In the genomic region with DNA sequence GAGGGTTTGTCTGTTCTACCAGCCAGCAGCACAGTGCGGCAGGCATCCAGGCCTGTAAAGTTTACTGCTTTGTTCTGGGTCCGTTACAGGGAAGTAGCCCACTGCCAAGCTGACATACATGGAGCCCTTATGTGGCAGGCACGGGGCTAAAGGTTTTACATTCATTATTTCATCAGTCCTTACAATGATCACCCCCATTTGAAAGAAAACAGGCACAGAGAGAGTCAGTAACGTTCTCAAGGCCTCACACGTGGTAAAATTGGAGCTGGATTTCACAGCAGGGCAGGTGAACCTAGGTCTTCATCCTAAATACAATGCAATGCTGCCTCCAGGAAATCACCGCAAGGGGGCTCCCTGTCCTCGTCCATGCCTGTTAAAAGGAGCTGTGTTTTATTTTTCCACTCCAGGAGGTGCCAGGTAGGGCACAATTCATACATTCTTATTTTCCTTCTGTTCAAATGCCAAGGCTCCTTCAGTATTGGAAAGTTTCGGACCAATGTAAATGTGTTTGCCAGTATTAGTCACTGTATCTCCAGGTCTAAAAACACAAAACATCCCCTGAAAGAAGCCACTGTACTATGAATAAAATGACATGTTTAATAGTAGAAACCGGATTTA, we compare ENCODE assay signal across 1 cellular context.
TF ChIP-seq lines count a peak whose summit lies in the region.

No MANE protein-coding gene starts in this region.

TF ChIP-seq in GM23338, 12 proteins besides CTCF, POLR2A, EP300 and RAD21 (continued from another document):
- TF ChIP-seq, protein P1, sequence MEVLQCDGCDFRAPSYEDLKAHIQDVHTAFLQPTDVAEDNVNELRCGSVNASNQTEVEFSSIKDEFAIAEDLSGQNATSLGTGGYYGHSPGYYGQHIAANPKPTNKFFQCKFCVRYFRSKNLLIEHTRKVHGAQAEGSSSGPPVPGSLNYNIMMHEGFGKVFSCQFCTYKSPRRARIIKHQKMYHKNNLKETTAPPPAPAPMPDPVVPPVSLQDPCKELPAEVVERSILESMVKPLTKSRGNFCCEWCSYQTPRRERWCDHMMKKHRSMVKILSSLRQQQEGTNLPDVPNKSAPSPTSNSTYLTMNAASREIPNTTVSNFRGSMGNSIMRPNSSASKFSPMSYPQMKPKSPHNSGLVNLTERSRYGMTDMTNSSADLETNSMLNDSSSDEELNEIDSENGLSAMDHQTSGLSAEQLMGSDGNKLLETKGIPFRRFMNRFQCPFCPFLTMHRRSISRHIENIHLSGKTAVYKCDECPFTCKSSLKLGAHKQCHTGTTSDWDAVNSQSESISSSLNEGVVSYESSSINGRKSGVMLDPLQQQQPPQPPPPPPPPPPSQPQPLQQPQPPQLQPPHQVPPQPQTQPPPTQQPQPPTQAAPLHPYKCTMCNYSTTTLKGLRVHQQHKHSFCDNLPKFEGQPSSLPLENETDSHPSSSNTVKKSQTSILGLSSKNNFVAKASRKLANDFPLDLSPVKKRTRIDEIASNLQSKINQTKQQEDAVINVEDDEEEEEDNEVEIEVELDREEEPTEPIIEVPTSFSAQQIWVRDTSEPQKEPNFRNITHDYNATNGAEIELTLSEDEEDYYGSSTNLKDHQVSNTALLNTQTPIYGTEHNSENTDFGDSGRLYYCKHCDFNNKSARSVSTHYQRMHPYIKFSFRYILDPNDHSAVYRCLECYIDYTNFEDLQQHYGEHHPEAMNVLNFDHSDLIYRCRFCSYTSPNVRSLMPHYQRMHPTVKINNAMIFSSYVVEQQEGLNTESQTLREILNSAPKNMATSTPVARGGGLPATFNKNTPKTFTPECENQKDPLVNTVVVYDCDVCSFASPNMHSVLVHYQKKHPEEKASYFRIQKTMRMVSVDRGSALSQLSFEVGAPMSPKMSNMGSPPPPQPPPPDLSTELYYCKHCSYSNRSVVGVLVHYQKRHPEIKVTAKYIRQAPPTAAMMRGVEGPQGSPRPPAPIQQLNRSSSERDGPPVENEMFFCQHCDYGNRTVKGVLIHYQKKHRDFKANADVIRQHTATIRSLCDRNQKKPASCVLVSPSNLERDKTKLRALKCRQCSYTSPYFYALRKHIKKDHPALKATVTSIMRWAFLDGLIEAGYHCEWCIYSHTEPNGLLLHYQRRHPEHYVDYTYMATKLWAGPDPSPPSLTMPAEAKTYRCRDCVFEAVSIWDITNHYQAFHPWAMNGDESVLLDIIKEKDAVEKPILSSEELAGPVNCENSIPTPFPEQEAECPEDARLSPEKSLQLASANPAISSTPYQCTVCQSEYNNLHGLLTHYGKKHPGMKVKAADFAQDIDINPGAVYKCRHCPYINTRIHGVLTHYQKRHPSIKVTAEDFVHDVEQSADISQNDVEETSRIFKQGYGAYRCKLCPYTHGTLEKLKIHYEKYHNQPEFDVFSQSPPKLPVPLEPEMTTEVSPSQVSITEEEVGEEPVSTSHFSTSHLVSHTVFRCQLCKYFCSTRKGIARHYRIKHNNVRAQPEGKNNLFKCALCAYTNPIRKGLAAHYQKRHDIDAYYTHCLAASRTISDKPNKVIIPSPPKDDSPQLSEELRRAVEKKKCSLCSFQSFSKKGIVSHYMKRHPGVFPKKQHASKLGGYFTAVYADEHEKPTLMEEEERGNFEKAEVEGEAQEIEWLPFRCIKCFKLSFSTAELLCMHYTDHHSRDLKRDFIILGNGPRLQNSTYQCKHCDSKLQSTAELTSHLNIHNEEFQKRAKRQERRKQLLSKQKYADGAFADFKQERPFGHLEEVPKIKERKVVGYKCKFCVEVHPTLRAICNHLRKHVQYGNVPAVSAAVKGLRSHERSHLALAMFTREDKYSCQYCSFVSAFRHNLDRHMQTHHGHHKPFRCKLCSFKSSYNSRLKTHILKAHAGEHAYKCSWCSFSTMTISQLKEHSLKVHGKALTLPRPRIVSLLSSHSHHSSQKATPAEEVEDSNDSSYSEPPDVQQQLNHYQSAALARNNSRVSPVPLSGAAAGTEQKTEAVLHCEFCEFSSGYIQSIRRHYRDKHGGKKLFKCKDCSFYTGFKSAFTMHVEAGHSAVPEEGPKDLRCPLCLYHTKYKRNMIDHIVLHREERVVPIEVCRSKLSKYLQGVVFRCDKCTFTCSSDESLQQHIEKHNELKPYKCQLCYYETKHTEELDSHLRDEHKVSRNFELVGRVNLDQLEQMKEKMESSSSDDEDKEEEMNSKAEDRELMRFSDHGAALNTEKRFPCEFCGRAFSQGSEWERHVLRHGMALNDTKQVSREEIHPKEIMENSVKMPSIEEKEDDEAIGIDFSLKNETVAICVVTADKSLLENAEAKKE (CRISPR knock-in tag; IDR thresholded peaks at IDR 0.05): no peak
- TF ChIP-seq, protein P2, sequence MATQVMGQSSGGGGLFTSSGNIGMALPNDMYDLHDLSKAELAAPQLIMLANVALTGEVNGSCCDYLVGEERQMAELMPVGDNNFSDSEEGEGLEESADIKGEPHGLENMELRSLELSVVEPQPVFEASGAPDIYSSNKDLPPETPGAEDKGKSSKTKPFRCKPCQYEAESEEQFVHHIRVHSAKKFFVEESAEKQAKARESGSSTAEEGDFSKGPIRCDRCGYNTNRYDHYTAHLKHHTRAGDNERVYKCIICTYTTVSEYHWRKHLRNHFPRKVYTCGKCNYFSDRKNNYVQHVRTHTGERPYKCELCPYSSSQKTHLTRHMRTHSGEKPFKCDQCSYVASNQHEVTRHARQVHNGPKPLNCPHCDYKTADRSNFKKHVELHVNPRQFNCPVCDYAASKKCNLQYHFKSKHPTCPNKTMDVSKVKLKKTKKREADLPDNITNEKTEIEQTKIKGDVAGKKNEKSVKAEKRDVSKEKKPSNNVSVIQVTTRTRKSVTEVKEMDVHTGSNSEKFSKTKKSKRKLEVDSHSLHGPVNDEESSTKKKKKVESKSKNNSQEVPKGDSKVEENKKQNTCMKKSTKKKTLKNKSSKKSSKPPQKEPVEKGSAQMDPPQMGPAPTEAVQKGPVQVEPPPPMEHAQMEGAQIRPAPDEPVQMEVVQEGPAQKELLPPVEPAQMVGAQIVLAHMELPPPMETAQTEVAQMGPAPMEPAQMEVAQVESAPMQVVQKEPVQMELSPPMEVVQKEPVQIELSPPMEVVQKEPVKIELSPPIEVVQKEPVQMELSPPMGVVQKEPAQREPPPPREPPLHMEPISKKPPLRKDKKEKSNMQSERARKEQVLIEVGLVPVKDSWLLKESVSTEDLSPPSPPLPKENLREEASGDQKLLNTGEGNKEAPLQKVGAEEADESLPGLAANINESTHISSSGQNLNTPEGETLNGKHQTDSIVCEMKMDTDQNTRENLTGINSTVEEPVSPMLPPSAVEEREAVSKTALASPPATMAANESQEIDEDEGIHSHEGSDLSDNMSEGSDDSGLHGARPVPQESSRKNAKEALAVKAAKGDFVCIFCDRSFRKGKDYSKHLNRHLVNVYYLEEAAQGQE (IDR thresholded peaks at IDR 0.05; ENCODE audit: unreplicated experiment): no peak
- TF ChIP-seq EZH2 (IDR thresholded peaks at IDR 0.05; ENCODE audit: low read depth, unreplicated experiment): no peak
